Comparison of ENCODE assay signal across 24 cellular contexts in genomic region chr6:99432877-99433276, GRCh38.
"Had no signal": no experiment of that assay in that cellular context is flagged by ENCODE, and none has a peak within 500 bp of the region (broad histone marks: within the 10 kb centered on the region; RNA-seq: fewer than 3 reads in every experiment).

No MANE protein-coding gene starts in this region.

- H3K4me1 Mint-ChIP-seq: immature natural killer cell had no signal

- H3K36me3 Mint-ChIP-seq: naive B cell had no signal

- H3K4me3 Mint-ChIP-seq: activated CD4-positive, alpha-beta T cell treated with anti-CD3 and anti-CD28 coated beads, Interleukin-2, amount 10 ng/mL, durations not matched to agents 7 days and 5 days; activated CD8-positive, alpha-beta T cell treated with anti-CD3 and anti-CD28 coated beads, Interleukin-2, amount 10 ng/mL, durations not matched to agents 7 days and 5 days; activated naive CD8-positive, alpha-beta T cell treated with anti-CD3 and anti-CD28 coated beads, Interleukin-2, amount 50 U/mL, for 24 hours; activated T-helper 1 cell treated with anti-CD3 and anti-CD28 coated beads, Interleukin-12 subunit alpha, Interleukin-12 subunit beta, Interleukin-2, Interleukin-4 antibody, amounts not matched to agents 30 ng/mL and 10 ng/mL and 1 ng/mL, durations not matched to agents 14 hours and 24 hours and 36 hours; brain; dendritic cell treated with granulocyte-macrophage colony-stimulating factor and Interleukin-4, amounts not matched to agents 40 ng/mL and 50 ng/mL, for 4 days; immature natural killer cell; neural crest cell; type B pancreatic cell had no signal

- H3K4me3 ChIP-seq: hepatocyte, lower lobe of right lung, right atrium auricular region, spleen, testis, vagina had no signal

- ATAC-seq: activated CD4-positive, CD25-positive, alpha-beta regulatory T cell treated with anti-CD3 and anti-CD28 coated beads, Interleukin-2, amount 50 U/mL, for 24 hours; activated CD8-positive, alpha-beta T cell treated with anti-CD3 and anti-CD28 coated beads, Interleukin-2, amount 10 ng/mL, durations not matched to agents 7 days and 5 days; activated naive CD8-positive, alpha-beta T cell treated with anti-CD3 and anti-CD28 coated beads, Interleukin-2, amount 50 U/mL, for 24 hours; left colon; lower lobe of right lung had no signal

- DNase-seq: activated CD4-positive, alpha-beta T cell treated with anti-CD3 and anti-CD28 coated beads, Interleukin-2, amount 10 ng/mL, durations not matched to agents 7 days and 5 days; activated CD8-positive, alpha-beta T cell treated with anti-CD3 and anti-CD28 coated beads, Interleukin-2, amount 10 ng/mL, durations not matched to agents 7 days and 5 days; activated gamma-delta T cell; activated naive CD4-positive, alpha-beta T cell treated with anti-CD3 and anti-CD28 coated beads, Interleukin-2, amount 50 U/mL, for 16 hours; activated naive CD8-positive, alpha-beta T cell treated with anti-CD3 and anti-CD28 coated beads, Interleukin-2, amount 50 U/mL, for 24 hours; effector CD4-positive, alpha-beta T cell; immature natural killer cell; left colon; lower lobe of right lung; naive B cell; spleen; stimulated activated CD4-positive, alpha-beta T cell treated with anti-CD3 and anti-CD28 coated beads, Interleukin-4, amount 100 ng/mL, for 1 hour; stimulated activated naive CD4-positive, alpha-beta T cell; testis had no signal

- H3K27me3 Mint-ChIP-seq: activated CD4-positive, alpha-beta T cell treated with anti-CD3 and anti-CD28 coated beads, Interleukin-2, amount 10 ng/mL, durations not matched to agents 7 days and 5 days; activated naive CD8-positive, alpha-beta T cell treated with anti-CD3 and anti-CD28 coated beads, Interleukin-2, amount 50 U/mL, for 24 hours; brain; dendritic cell treated with granulocyte-macrophage colony-stimulating factor and Interleukin-4, amounts not matched to agents 40 ng/mL and 50 ng/mL, for 4 days; naive B cell; progenitor cell of endocrine pancreas; type B pancreatic cell had no signal

- H3K9me3 Mint-ChIP-seq: activated CD4-positive, alpha-beta T cell treated with anti-CD3 and anti-CD28 coated beads, Interleukin-2, amount 10 ng/mL, durations not matched to agents 7 days and 5 days; activated naive CD8-positive, alpha-beta T cell treated with anti-CD3 and anti-CD28 coated beads, Interleukin-2, amount 50 U/mL, for 24 hours; activated T-helper 1 cell treated with anti-CD3 and anti-CD28 coated beads, Interleukin-12 subunit alpha, Interleukin-12 subunit beta, Interleukin-2, Interleukin-4 antibody, amounts not matched to agents 30 ng/mL and 10 ng/mL and 1 ng/mL, durations not matched to agents 14 hours and 24 hours and 36 hours; brain; dendritic cell treated with granulocyte-macrophage colony-stimulating factor and Interleukin-4, amounts not matched to agents 40 ng/mL and 50 ng/mL, for 4 days; immature natural killer cell; naive B cell; neural crest cell; type B pancreatic cell had no signal

- H3K27ac Mint-ChIP-seq: activated CD4-positive, alpha-beta T cell treated with anti-CD3 and anti-CD28 coated beads, Interleukin-2, amount 10 ng/mL, durations not matched to agents 7 days and 5 days; activated CD8-positive, alpha-beta T cell treated with anti-CD3 and anti-CD28 coated beads, Interleukin-2, amount 10 ng/mL, durations not matched to agents 7 days and 5 days; activated naive CD8-positive, alpha-beta T cell treated with anti-CD3 and anti-CD28 coated beads, Interleukin-2, amount 50 U/mL, for 24 hours; activated T-helper 1 cell treated with anti-CD3 and anti-CD28 coated beads, Interleukin-12 subunit alpha, Interleukin-12 subunit beta, Interleukin-2, Interleukin-4 antibody, amounts not matched to agents 30 ng/mL and 10 ng/mL and 1 ng/mL, durations not matched to agents 14 hours and 24 hours and 36 hours; dendritic cell treated with granulocyte-macrophage colony-stimulating factor and Interleukin-4, amounts not matched to agents 40 ng/mL and 50 ng/mL, for 4 days; immature natural killer cell; naive B cell; progenitor cell of endocrine pancreas; type B pancreatic cell had no signal
